In the genomic region with DNA sequence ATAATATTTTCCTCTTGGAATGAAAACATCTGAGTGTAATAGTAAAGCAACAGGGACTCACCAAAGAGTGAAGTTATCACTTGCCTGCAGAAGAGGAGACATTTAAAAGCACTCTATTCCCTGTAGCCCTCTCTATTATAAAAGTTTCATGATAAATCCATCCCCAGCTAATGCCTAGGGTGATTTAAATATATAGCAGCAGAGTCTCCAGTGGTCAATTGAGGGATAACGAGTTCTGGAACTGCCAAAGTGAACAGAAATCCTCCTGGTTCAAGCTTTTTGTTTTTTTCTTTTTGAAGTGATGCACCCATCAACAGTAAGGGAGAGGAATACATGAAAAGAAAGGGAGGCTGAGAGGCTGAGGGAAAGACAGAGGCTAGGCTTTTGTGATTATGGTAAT, we compare ENCODE assay signal across 19 cellular contexts.
DNase-seq lines count a peak whose midpoint lies in the region; ATAC-seq, FAIRE-seq and TF ChIP-seq lines count a peak whose summit lies in the region.
"Had no signal": no experiment of that assay in that cellular context is flagged by ENCODE, and none has a peak within 500 bp of the region (broad histone marks: within the 10 kb centered on the region; RNA-seq: fewer than 3 reads in every experiment).

No MANE protein-coding gene starts in this region.

- H3K4me3 Mint-ChIP-seq in neural crest cell: no peak overlapping the region
- H3K4me3 Mint-ChIP-seq: activated CD8-positive, alpha-beta memory T cell treated with anti-CD3 and anti-CD28 coated beads, Interleukin-2, amount 10 ng/mL, durations not matched to agents 7 days and 5 days; dendritic cell treated with granulocyte-macrophage colony-stimulating factor and Interleukin-4, amounts not matched to agents 40 ng/mL and 50 ng/mL, for 4 days had no signal

- H3K27me3 Mint-ChIP-seq in neural crest cell (ENCODE audit: low read depth): peaks cover 9% of the 10 kb centered on the region

- DNase-seq in NCI-H1694 treated with DMSO at 0.1 percent for 48 hours (lab: John Stamatoyannopoulos, UW) (peak; percentile 17), NCI-H1694 (lab: John Stamatoyannopoulos, UW) (no peak), Kasumi-1 (lab: John Stamatoyannopoulos, UW) (peak; percentile 23 to 25), bronchial epithelial cell (ENCODE audit: low read depth) (no peak), neural crest cell (ENCODE audit: low read depth, low spot score) (no peak), erythroblast (lab: John Stamatoyannopoulos, UW) (no peak), H4 (ENCODE audit: low spot score) (no peak)
- DNase-seq: activated CD8-positive, alpha-beta memory T cell treated with anti-CD3 and anti-CD28 coated beads, Interleukin-2, amount 10 ng/mL, durations not matched to agents 7 days and 5 days; activated gamma-delta T cell treated with Interleukin-2 at 50 U/mL for 16 hours; Karpas-422; left ventricle myocardium superior; NCI-H1930; psoas muscle; RPMI8226; stimulated activated naive CD4-positive, alpha-beta T cell treated with Interleukin-2 at 50 U/mL for 16 hours; T-helper 1 cell had no signal

- H3K36me3 ChIP-seq in bronchial epithelial cell (ENCODE audit: control insufficient read depth, insufficient read depth, low read length): no peaks in the 10 kb centered on the region
- H3K36me3 ChIP-seq: ascending aorta had no signal

- H3K27me3 ChIP-seq in bronchial epithelial cell (ENCODE audit: control insufficient read depth, insufficient read depth, low read length): no peaks in the 10 kb centered on the region
- H3K27me3 ChIP-seq: ascending aorta had no signal

- H3K9me3 Mint-ChIP-seq in neural crest cell: peaks cover 3% of the 10 kb centered on the region

- H3K27ac Mint-ChIP-seq in neural crest cell (ENCODE audit: unreplicated experiment): no peak overlapping the region
- H3K27ac Mint-ChIP-seq: activated CD8-positive, alpha-beta memory T cell treated with anti-CD3 and anti-CD28 coated beads, Interleukin-2, amount 10 ng/mL, durations not matched to agents 7 days and 5 days; dendritic cell treated with granulocyte-macrophage colony-stimulating factor and Interleukin-4, amounts not matched to agents 40 ng/mL and 50 ng/mL, for 4 days had no signal

- H3K36me3 Mint-ChIP-seq in neural crest cell (ENCODE audit: low read depth): no peaks in the 10 kb centered on the region
- H3K36me3 Mint-ChIP-seq: activated CD8-positive, alpha-beta memory T cell treated with anti-CD3 and anti-CD28 coated beads, Interleukin-2, amount 10 ng/mL, durations not matched to agents 7 days and 5 days had no signal

- H3K4me1 Mint-ChIP-seq in neural crest cell: no peaks in the 10 kb centered on the region
- H3K4me1 Mint-ChIP-seq: activated CD8-positive, alpha-beta memory T cell treated with anti-CD3 and anti-CD28 coated beads, Interleukin-2, amount 10 ng/mL, durations not matched to agents 7 days and 5 days had no signal

- H3K4me3 ChIP-seq in bronchial epithelial cell (ENCODE audit: low read depth, low read length): no peak overlapping the region
- H3K4me3 ChIP-seq: ascending aorta, psoas muscle had no signal

- TF ChIP-seq POLR2A in erythroblast (IDR thresholded peaks at IDR 0.05; ENCODE audit: low read length): no peak

- FAIRE-seq in bronchial epithelial cell (lab: Jason Lieb, UNC): no peak

- TF ChIP-seq CTCF in bronchial epithelial cell (IDR thresholded peaks at IDR 0.05; ENCODE audit: insufficient read depth, low read length, severe bottlenecking): peak; percentile 10
- TF ChIP-seq CTCF in neural crest cell (conservative IDR thresholded peaks at IDR 0.05): peak; percentile 37

- no peak for ATAC-seq in HG02798 (IDR thresholded peaks at IDR 0.05; ENCODE audit: poor library complexity, unreplicated experiment)
- ATAC-seq: activated CD8-positive, alpha-beta memory T cell treated with anti-CD3 and anti-CD28 coated beads, Interleukin-2, amount 10 ng/mL, durations not matched to agents 7 days and 5 days; left ventricle myocardium superior; psoas muscle had no signal

Comparison
In these comparisons a context has a peak if more than half of its experiments do, and no peak if none do; other contexts are left out.
1. DNase-seq: peak in NCI-H1694 treated with DMSO at 0.1 percent for 48 hours (single experiment) and Kasumi-1 (2 of 2); none in NCI-H1694 (single experiment), bronchial epithelial cell (single experiment), neural crest cell (single experiment), erythroblast (0 of 2) and H4 (single experiment).